ENCODE assay signal across 15 cellular contexts in the genomic region with DNA sequence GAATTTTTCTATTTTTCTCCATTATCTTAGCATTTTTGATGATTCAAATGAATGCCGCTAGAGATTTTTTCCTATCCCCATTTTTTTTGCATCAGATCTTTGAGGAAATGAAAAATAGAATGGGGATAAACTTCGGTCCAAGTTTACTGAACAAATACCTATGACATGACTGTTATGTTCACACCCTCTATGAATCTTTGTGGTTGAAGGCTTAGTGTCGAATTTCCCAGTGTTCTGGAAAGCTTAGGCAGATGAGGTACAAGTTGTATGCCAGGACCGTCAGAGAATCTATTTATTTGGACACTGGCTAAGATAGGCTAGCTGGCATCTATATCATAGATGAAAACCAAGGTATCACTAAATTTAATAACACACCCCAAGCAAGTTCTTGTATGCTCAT.
DNase-seq lines count a peak whose midpoint lies in the region; ATAC-seq, FAIRE-seq and TF ChIP-seq lines count a peak whose summit lies in the region.
"Had no signal": no experiment of that assay in that cellular context is flagged by ENCODE, and none has a peak within 500 bp of the region (broad histone marks: within the 10 kb centered on the region; RNA-seq: fewer than 3 reads in every experiment).

No MANE protein-coding gene starts in this region.

- H3K4me2 ChIP-seq in SK-N-SH = peak overlapping the region; percentile 12; the same call in 1 of the 2 replicates

- ATAC-seq in HG02870 (IDR thresholded peaks at IDR 0.05; ENCODE audit: unreplicated experiment) (no peak), HG03342 (IDR thresholded peaks at IDR 0.05; ENCODE audit: unreplicated experiment) (no peak)

- no peaks in the 10 kb centered on the region for H3K9me2 ChIP-seq in SK-N-SH

- POLR2A ChIA-PET in SK-N-SH (lab: Yijun Ruan, JAX) = no interaction called here

- no peaks in the 10 kb centered on the region for H3K27me3 ChIP-seq in SK-N-SH (ENCODE audit: insufficient read depth)
- H3K27me3 ChIP-seq in testis = no peaks in the 10 kb centered on the region
- H3K27me3 ChIP-seq: adrenal gland, thyroid gland had no signal

- DNase-seq in DMS53 (lab: John Stamatoyannopoulos, UW) (peak; percentile 11), DMS53 treated with DMSO at 0.1 percent for 48 hours (lab: John Stamatoyannopoulos, UW; ENCODE audit: unreplicated experiment) (no peak), SK-N-SH (no peak), fibroblast of pulmonary artery (ENCODE audit: low read depth) (peak; percentile 86), urothelium cell line (ENCODE audit: low spot score) (peak; percentile 64), testis (no peak)
- DNase-seq: activated CD8-positive, alpha-beta memory T cell treated with anti-CD3 and anti-CD28 coated beads, Interleukin-2, amount 50 U/mL, for 48 hours; adrenal gland; NCI-H345; right cardiac atrium; thyroid gland had no signal

- TF ChIP-seq EP300 in SK-N-SH (IDR thresholded peaks at IDR 0.05; ENCODE audit: borderline replicate concordance in 1 of 2, low read depth in 1 of 2, low read length in 1 of 2) = peak in 1 of 2 experiments; percentile 82; a peak in 2 of 4 replicates

- intact Hi-C loops in testis (cut with DNase I; ENCODE audit: low total_unique reads) = no loop called here

- no peak for TF ChIP-seq CTCF in SK-N-SH (IDR thresholded peaks at IDR 0.05)
- no peak for TF ChIP-seq CTCF in fibroblast of pulmonary artery (IDR thresholded peaks at IDR 0.05; ENCODE audit: low read length, missing control alignments)
- no peak for TF ChIP-seq CTCF in testis (IDR thresholded peaks at IDR 0.05)

- H2AFZ ChIP-seq in SK-N-SH (ENCODE audit: low read depth) = no peak overlapping the region

- H3K36me3 ChIP-seq in SK-N-SH (replicated peaks in 1 of 2; ENCODE audit: control insufficient read depth in 1 of 2, insufficient read depth in 2 of 2, low read length in 1 of 2) (no peaks in the 10 kb centered on the region), testis (ENCODE audit: low read depth, missing control alignments) (no peaks in the 10 kb centered on the region)
- H3K36me3 ChIP-seq: adrenal gland, thyroid gland had no signal

- peak overlapping the region; percentile 69 to 93 for H3K27ac ChIP-seq in SK-N-SH (ENCODE audit: low read depth in 2 of 2, low read length in 1 of 2)
- H3K27ac ChIP-seq in testis = no peak overlapping the region
- H3K27ac ChIP-seq: 22Rv1, adrenal gland, thyroid gland had no signal

- H3K9ac ChIP-seq in SK-N-SH = no peak overlapping the region

- no peak for FAIRE-seq in urothelium cell line (lab: Jason Lieb, UNC)
- FAIRE-seq: endometrium had no signal

- no peak for TF ChIP-seq POLR2A in testis (IDR thresholded peaks at IDR 0.05)

- H4K20me1 ChIP-seq in SK-N-SH (ENCODE audit: insufficient read depth) = no peaks in the 10 kb centered on the region

- H3K4me3 ChIP-seq in SK-N-SH (ENCODE audit: low read depth in 2 of 2, low read length in 1 of 2) (no peak overlapping the region), fibroblast of pulmonary artery (replicated peaks; ENCODE audit: low read depth, low read length) (no peak overlapping the region), testis (no peak overlapping the region)
- H3K4me3 ChIP-seq: adrenal gland, thyroid gland had no signal

- CTCF ChIA-PET in SK-N-SH (lab: Yijun Ruan, JAX) = interaction anchor here (1.3 kb wide), 1 partner anchor 12 kb away, joined by 3 read pairs; no protein-coding TSS in a partner anchor

- no peak for TF ChIP-seq RAD21 in SK-N-SH (IDR thresholded peaks at IDR 0.05; ENCODE audit: low read length)

- 8% methylated on average over 4 of the region's 4 CpGs for WGBS in SK-N-SH (ENCODE audit: low lambda C conversion rate)
- WGBS in testis, 2 donors = 64 to 66% methylated on average over 4 of the region's 4 CpGs

- H3K9me3 ChIP-seq in SK-N-SH (peaks cover 14% of the 10 kb centered on the region), testis (no peaks in the 10 kb centered on the region)
- H3K9me3 ChIP-seq: thyroid gland had no signal

- peaks cover 0 to 11% of the 10 kb centered on the region in 2 experiments; a peak in 3 of 4 replicates for H3K4me1 ChIP-seq in SK-N-SH (ENCODE audit: control insufficient read depth in 1 of 2, insufficient read depth in 2 of 2, low read depth in 1 of 2, low read length in 1 of 2)
- no peaks in the 10 kb centered on the region for H3K4me1 ChIP-seq in testis
- H3K4me1 ChIP-seq: adrenal gland had no signal

- peaks cover 26% of the 10 kb centered on the region for H3F3A ChIP-seq in SK-N-SH (replicated peaks; ENCODE audit: insufficient read depth)

- H3K79me2 ChIP-seq in SK-N-SH (ENCODE audit: insufficient read depth) = no peaks in the 10 kb centered on the region

TF ChIP-seq in SK-N-SH, 30 proteins besides CTCF, POLR2A, EP300 and RAD21 (continues in another document):
- TF ChIP-seq ZBTB33 (IDR thresholded peaks at IDR 0.05; ENCODE audit: borderline replicate concordance, low read depth) = no peak
- no peak for TF ChIP-seq GATA2 (CRISPR knock-in tag; IDR thresholded peaks at IDR 0.05)
- no peak for TF ChIP-seq FOXM1 (IDR thresholded peaks at IDR 0.05; ENCODE audit: low read depth)
- TF ChIP-seq TEAD4 (IDR thresholded peaks at IDR 0.05; ENCODE audit: borderline replicate concordance, insufficient read depth) = 0 out of 2 replicates have a peak, but pooled peaks have one; percentile 19
- no peak for TF ChIP-seq GABPA (IDR thresholded peaks at IDR 0.05; ENCODE audit: low read depth)
- no peak; the same call in 1 of the 2 replicates for TF ChIP-seq TAF1 (IDR thresholded peaks at IDR 0.05; ENCODE audit: borderline replicate concordance, low read depth, low read length)
- TF ChIP-seq USF1 (IDR thresholded peaks at IDR 0.05; ENCODE audit: borderline replicate concordance, low read depth) = no peak
- TF ChIP-seq RXRA (IDR thresholded peaks at IDR 0.05; ENCODE audit: borderline replicate concordance, low read depth) = peak; percentile 15; the same call in 1 of the 2 replicates
- TF ChIP-seq, protein P1, sequence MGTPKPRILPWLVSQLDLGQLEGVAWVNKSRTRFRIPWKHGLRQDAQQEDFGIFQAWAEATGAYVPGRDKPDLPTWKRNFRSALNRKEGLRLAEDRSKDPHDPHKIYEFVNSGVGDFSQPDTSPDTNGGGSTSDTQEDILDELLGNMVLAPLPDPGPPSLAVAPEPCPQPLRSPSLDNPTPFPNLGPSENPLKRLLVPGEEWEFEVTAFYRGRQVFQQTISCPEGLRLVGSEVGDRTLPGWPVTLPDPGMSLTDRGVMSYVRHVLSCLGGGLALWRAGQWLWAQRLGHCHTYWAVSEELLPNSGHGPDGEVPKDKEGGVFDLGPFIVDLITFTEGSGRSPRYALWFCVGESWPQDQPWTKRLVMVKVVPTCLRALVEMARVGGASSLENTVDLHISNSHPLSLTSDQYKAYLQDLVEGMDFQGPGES (IDR thresholded peaks at IDR 0.05; ENCODE audit: low read depth, low read length) = no peak
- no peak for TF ChIP-seq RCOR1 (IDR thresholded peaks at IDR 0.05; ENCODE audit: low read length)
- TF ChIP-seq FOXJ3 (CRISPR knock-in tag; IDR thresholded peaks at IDR 0.05) = no peak
- TF ChIP-seq SIN3A (IDR thresholded peaks at IDR 0.05; ENCODE audit: borderline replicate concordance, low read depth, low read length) = no peak
- TF ChIP-seq YY1 (IDR thresholded peaks at IDR 0.05; ENCODE audit: low read depth) = no peak
- TF ChIP-seq SMC3 (IDR thresholded peaks at IDR 0.05; ENCODE audit: low read depth, low read length) = no peak
- no peak; the same call in 1 of the 2 replicates for TF ChIP-seq POLR2AphosphoS5 (IDR thresholded peaks at IDR 0.05; ENCODE audit: low read depth, low read length)
- TF ChIP-seq NFIC (IDR thresholded peaks at IDR 0.05; ENCODE audit: borderline replicate concordance) = peak; percentile 46; the same call in 1 of the 2 replicates
- no peak for TF ChIP-seq ELF1 (IDR thresholded peaks at IDR 0.05)
- TF ChIP-seq EZH2phosphoT487 (IDR thresholded peaks at IDR 0.05; ENCODE audit: borderline replicate concordance, low read depth) = no peak
- peak; percentile 70 for TF ChIP-seq JUND (IDR thresholded peaks at IDR 0.05)

Comparison
In these comparisons a context has a peak if more than half of its experiments do, and no peak if none do; other contexts are left out.
1. DNase-seq: peak in DMS53 (single experiment), fibroblast of pulmonary artery (single experiment) and urothelium cell line (single experiment); none in DMS53 treated with DMSO at 0.1 percent for 48 hours (single experiment), SK-N-SH (single experiment) and testis (single experiment).
2. H3K27ac ChIP-seq: peak in SK-N-SH (2 of 2); none in testis (0 of 2).